ENCODE assay signal across 9 cellular contexts in the genomic region with DNA sequence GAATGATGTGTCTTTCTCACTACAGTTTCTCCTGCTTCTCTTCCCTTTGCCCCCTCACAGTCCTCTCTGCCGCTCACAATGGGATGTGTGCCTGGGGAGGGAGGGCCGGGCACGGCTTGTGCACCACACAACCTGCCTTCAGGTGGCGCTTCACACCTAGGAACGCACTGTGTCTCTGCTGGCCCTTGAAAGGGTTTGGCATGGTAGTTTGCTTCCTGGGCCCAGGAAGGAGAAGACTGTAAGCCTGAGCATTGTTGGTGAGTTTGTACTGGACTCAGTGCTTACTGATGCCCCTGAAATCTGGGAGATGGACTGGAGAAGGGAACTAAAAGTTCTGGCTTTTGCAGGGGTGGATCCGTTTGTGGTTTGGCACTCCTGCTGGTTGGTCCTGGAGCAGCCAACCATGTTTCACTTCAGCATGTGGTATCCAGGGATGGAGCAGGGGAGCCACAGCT. TPM values are rescaled to one million over a fixed set of nuclear protein-coding genes. Genes with fewer than 3 reads are reported as not detected.
DNase-seq lines count a peak whose midpoint lies in the region; ATAC-seq and TF ChIP-seq lines count a peak whose summit lies in the region.
"Had no signal": no experiment of that assay in that cellular context is flagged by ENCODE, and none has a peak within 500 bp of the region (broad histone marks: within the 10 kb centered on the region; RNA-seq: fewer than 3 reads in every experiment).

No MANE protein-coding gene starts in this region.

- peak; percentile 79 for TF ChIP-seq CTCF in OCI-LY1 (IDR thresholded peaks at IDR 0.05; ENCODE audit: low read length)
- TF ChIP-seq CTCF in fibroblast of pulmonary artery (IDR thresholded peaks at IDR 0.05; ENCODE audit: low read length, missing control alignments) = peak; percentile 24
- peak in 4 of 5 experiments; percentile 23 to 56 (median 33) for TF ChIP-seq CTCF in transverse colon (IDR thresholded peaks at IDR 0.05)

- H3K9me3 ChIP-seq in OCI-LY1 (ENCODE audit: low read length) (no peaks in the 10 kb centered on the region), transverse colon (no peaks in the 10 kb centered on the region)

- 44 to 90% methylated on average over 2 to 6 of the region's 6 CpGs for WGBS in transverse colon (ENCODE audit: low coverage in 1 of 2), 2 donors

- TF ChIP-seq POLR2A in transverse colon (IDR thresholded peaks at IDR 0.05) = no peak

- H3K27me3 ChIP-seq in OCI-LY1 (ENCODE audit: insufficient read depth, low read length) (no peaks in the 10 kb centered on the region), transverse colon (no peaks in the 10 kb centered on the region)

- no peak for ATAC-seq in GM21737 (IDR thresholded peaks at IDR 0.05; ENCODE audit: unreplicated experiment)

- H3K36me3 ChIP-seq in OCI-LY1 (ENCODE audit: insufficient read depth, low read length) (no peaks in the 10 kb centered on the region), transverse colon (no peaks in the 10 kb centered on the region)

- no peaks in the 10 kb centered on the region for H4K20me1 ChIP-seq in OCI-LY1 (ENCODE audit: insufficient read depth, low read length)

- no peak for TF ChIP-seq EP300 in transverse colon (IDR thresholded peaks at IDR 0.05; ENCODE audit: low read depth)

- H3K27ac ChIP-seq in OCI-LY1 (ENCODE audit: low read depth, low read length, poor library complexity, severe bottlenecking) (no peak overlapping the region), transverse colon (no peak overlapping the region)

- H3K4me1 ChIP-seq in OCI-LY1 (ENCODE audit: insufficient read depth, low read length, severe bottlenecking) (no peaks in the 10 kb centered on the region), transverse colon (peaks cover 0 to 12% (median 4%) of the 10 kb centered on the region in 4 donors)

- peak; percentile 51 for DNase-seq in activated CD8-positive, alpha-beta memory T cell treated with anti-CD3 and anti-CD28 coated beads, Interleukin-2, amount 50 U/mL, for 48 hours
- DNase-seq in activated CD8-positive, alpha-beta memory T cell treated with anti-CD3 and anti-CD28 coated beads for 24 hours = no peak
- DNase-seq in fibroblast of pulmonary artery (ENCODE audit: low read depth) = peak; percentile 22
- peak; percentile 50 for DNase-seq in transverse colon
- DNase-seq in DMS153 (lab: John Stamatoyannopoulos, UW) = no peak
- no peak for DNase-seq in NCI-H1092 treated with DMSO at 0.1 percent for 48 hours (lab: John Stamatoyannopoulos, UW)

- no peaks in the 10 kb centered on the region for H3K79me2 ChIP-seq in OCI-LY1 (ENCODE audit: insufficient read depth, low read length)

- H3K9ac ChIP-seq in OCI-LY1 (ENCODE audit: low read length) = no peak overlapping the region

- intact Hi-C loops in transverse colon (cut with DNase I; ENCODE audit: low total_unique reads) = no loop called here

- H3K4me2 ChIP-seq in OCI-LY1 (ENCODE audit: low read length) = no peak overlapping the region

- in situ Hi-C loops in transverse colon (cut with MboI; ENCODE audit: low pct_ligation_motif_present in 1 of 4, low pct_unique_long_range_greater_than_20kb in 1 of 4, low sequenced_read_pairs in 3 of 4) = no loop called here

- no peak overlapping the region for H3K4me3 ChIP-seq in OCI-LY1 (ENCODE audit: low read depth, low read length, poor library complexity, severe bottlenecking)
- H3K4me3 ChIP-seq in fibroblast of pulmonary artery (replicated peaks; ENCODE audit: low read depth, low read length) = no peak overlapping the region
- H3K4me3 ChIP-seq in transverse colon = no peak overlapping the region

- no peaks in the 10 kb centered on the region for H3F3A ChIP-seq in OCI-LY1 (ENCODE audit: insufficient read depth, low read length)

- no peak overlapping the region for H2AFZ ChIP-seq in OCI-LY1 (ENCODE audit: low read length)

- H3K9me2 ChIP-seq in OCI-LY1 (ENCODE audit: low read depth, low read length) = no peaks in the 10 kb centered on the region

RNA-seq across cellular contexts. Expression of a gene that starts 9.2 kb away (rescaled TPM):
- total RNA-seq in transverse colon = 1 to 10 TPM; 1.1 to 4.6 (median 2.8) TPM

RNA-seq across cellular contexts. Expression of a gene that starts 58.1 kb away (rescaled TPM):
- not detected for total RNA-seq in transverse colon
- total RNA-seq: ureter had no signal

Comparison
In these comparisons a context has a peak if more than half of its experiments do, and no peak if none do; other contexts are left out.
1. DNase-seq: peak in activated CD8-positive, alpha-beta memory T cell treated with anti-CD3 and anti-CD28 coated beads, Interleukin-2, amount 50 U/mL, for 48 hours (single experiment), fibroblast of pulmonary artery (single experiment) and transverse colon (single experiment); none in activated CD8-positive, alpha-beta memory T cell treated with anti-CD3 and anti-CD28 coated beads for 24 hours (single experiment), DMS153 (single experiment) and NCI-H1092 treated with DMSO at 0.1 percent for 48 hours (single experiment).
2. CTCF ChIP-seq: peak in every context shown above with its lines; median percentile 79 in OCI-LY1; 33 in transverse colon; 24 in fibroblast of pulmonary artery.